ENCODE assay signal across 15 cellular contexts in the genomic region with DNA sequence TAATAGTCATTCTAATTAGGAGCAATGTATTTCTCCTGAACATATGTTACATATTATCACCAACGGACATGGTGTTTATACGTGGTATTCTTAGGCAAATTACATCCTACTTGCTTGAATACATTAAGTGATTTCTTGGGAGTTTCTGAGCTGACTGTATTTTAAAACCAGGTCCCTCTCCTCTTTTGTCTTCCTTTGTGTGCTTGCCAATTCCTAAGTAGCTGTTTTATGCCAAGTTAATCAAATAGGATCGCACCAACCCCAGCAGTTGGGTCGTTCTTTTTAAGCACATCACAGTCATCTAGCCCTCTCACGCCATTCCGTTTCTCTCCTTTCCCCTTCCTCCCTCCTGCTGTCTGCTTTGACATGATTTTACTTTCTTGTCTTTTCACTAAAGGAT.
"Had no signal": no experiment of that assay in that cellular context is flagged by ENCODE, and none has a peak within 500 bp of the region (broad histone marks: within the 10 kb centered on the region; RNA-seq: fewer than 3 reads in every experiment).

No MANE protein-coding gene starts in this region.

- H3K27ac ChIP-seq: gastroesophageal sphincter, heart right ventricle had no signal

- H3K27me3 ChIP-seq: gastroesophageal sphincter had no signal

- ATAC-seq: activated CD8-positive, alpha-beta memory T cell treated with anti-CD3 and anti-CD28 coated beads, Interleukin-2, amount 10 ng/mL, durations not matched to agents 7 days and 5 days; activated naive CD8-positive, alpha-beta T cell treated with anti-CD3 and anti-CD28 coated beads, Interleukin-2, amount 50 U/mL, for 24 hours; gastroesophageal sphincter; heart right ventricle; left lobe of liver had no signal

- H3K36me3 ChIP-seq: gastroesophageal sphincter, heart right ventricle had no signal

- H3K9me3 ChIP-seq: gastroesophageal sphincter, heart right ventricle had no signal

- DNase-seq: activated CD4-positive, alpha-beta T cell treated with anti-CD3 and anti-CD28 coated beads, Interleukin-2, amount 50 U/mL, for 4 hours; activated CD4-positive, CD25-positive, alpha-beta regulatory T cell treated with anti-CD3 and anti-CD28 coated beads, Interleukin-2, amount 50 U/mL, for 72 hours; activated CD8-positive, alpha-beta memory T cell treated with anti-CD3 and anti-CD28 coated beads, Interleukin-2, amount 10 ng/mL, durations not matched to agents 7 days and 5 days; activated naive CD4-positive, alpha-beta T cell treated with anti-CD3 and anti-CD28 coated beads for 36 hours; activated naive CD8-positive, alpha-beta T cell treated with anti-CD3 and anti-CD28 coated beads, Interleukin-2, amount 50 U/mL, for 24 hours; activated T-cell treated with anti-CD3 and anti-CD28 coated beads, Interleukin-2, amount 50 U/mL, for 1 hour; aorta; erythroblast; heart right ventricle; stimulated activated CD4-positive, alpha-beta T cell treated with anti-CD3 and anti-CD28 coated beads, Interleukin-4, amount 100 ng/mL, for 1 hour; stimulated activated naive CD4-positive, alpha-beta T cell; T1000; trophoblast cell had no signal

- H3K4me1 ChIP-seq: gastroesophageal sphincter, heart right ventricle had no signal

- H3K4me3 ChIP-seq: gastroesophageal sphincter, heart right ventricle had no signal
